In the genomic region with DNA sequence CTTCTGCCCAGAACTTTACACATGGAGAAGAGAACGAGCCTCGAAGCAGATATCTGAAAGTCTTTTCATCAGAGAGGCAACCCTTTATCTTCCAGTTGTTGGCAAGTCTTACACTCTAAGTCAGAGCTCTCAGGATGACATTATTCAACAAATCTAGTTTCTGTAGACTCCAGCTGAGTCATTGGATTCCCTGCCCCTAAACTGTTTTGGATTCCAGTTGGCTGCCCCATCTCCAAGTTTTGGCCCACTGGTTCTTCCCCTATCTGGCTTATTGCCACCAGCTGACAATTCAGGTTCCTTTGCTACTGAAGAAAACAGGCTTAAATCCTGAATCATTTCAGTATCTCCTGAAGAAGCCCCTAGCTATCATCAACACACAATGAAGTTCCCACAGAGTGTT, we compare ENCODE assay signal across 18 cellular contexts. TPM values are rescaled to one million over a fixed set of nuclear protein-coding genes. Genes with fewer than 3 reads are reported as not detected.
"Had no signal": no experiment of that assay in that cellular context is flagged by ENCODE, and none has a peak within 500 bp of the region (broad histone marks: within the 10 kb centered on the region; RNA-seq: fewer than 3 reads in every experiment).

No MANE protein-coding gene starts in this region.

- H3K27ac ChIP-seq: adrenal gland, colonic mucosa, right atrium auricular region, skin epidermis, transverse colon had no signal

- ATAC-seq: esophagus mucosa had no signal

- H3K9me3 ChIP-seq: adrenal gland, colonic mucosa, right atrium auricular region, transverse colon had no signal

- H3K4me1 Mint-ChIP-seq: activated B cell treated with CpG ODN at 0.5 μM for 24 hours, nephron had no signal

- H3K27ac Mint-ChIP-seq: activated B cell treated with CpG ODN at 0.5 μM for 24 hours; nephron; T-helper 1 cell treated with Interleukin-12 subunit alpha and Interleukin-12 subunit beta and Interleukin-4 antibody, amounts not matched to agents 30 μg/mL and 1 μg/mL, for 36 hours had no signal

- DNase-seq: activated B cell treated with CpG ODN at 0.5 μM for 24 hours; activated CD4-positive, alpha-beta T cell treated with anti-CD3 and anti-CD28 coated beads, Interleukin-2, amount 50 U/mL, for 1 hour; activated naive CD4-positive, alpha-beta T cell treated with anti-CD3 and anti-CD28 coated beads, Interleukin-2, amount 50 U/mL, for 16 hours; adrenal gland; central memory CD4-positive, alpha-beta T cell; colonic mucosa; foreskin melanocyte; kidney glomerular epithelial cell; stimulated activated CD4-positive, alpha-beta T cell treated with anti-CD3 and anti-CD28 coated beads, Interleukin-4, amount 100 ng/mL, for 24 hours; stimulated activated naive CD4-positive, alpha-beta T cell; transverse colon had no signal

- H3K36me3 ChIP-seq: colonic mucosa had no signal

- H3K27me3 Mint-ChIP-seq: activated B cell treated with CpG ODN at 0.5 μM for 24 hours had no signal

- H3K4me1 ChIP-seq: adrenal gland, colonic mucosa, right atrium auricular region had no signal

- H3K4me3 Mint-ChIP-seq: activated B cell treated with CpG ODN at 0.5 μM for 24 hours; nephron; T-helper 1 cell treated with Interleukin-12 subunit alpha and Interleukin-12 subunit beta and Interleukin-4 antibody, amounts not matched to agents 30 μg/mL and 1 μg/mL, for 36 hours had no signal

- H3K27me3 ChIP-seq: adrenal gland, colonic mucosa, right atrium auricular region, transverse colon had no signal

- H3K4me3 ChIP-seq: adrenal gland, colonic mucosa, right atrium auricular region, skin epidermis, transverse colon had no signal

- H3K9me3 Mint-ChIP-seq: activated B cell treated with CpG ODN at 0.5 μM for 24 hours; nephron; T-helper 1 cell treated with Interleukin-12 subunit alpha and Interleukin-12 subunit beta and Interleukin-4 antibody, amounts not matched to agents 30 μg/mL and 1 μg/mL, for 36 hours had no signal

RNA-seq across cellular contexts. Expression of gene MRGPRX3, which starts 40.6 kb away (rescaled TPM):
- total RNA-seq: activated B cell treated with CpG ODN at 0.5 μM for 24 hours, adrenal gland, colonic mucosa, liver, posterior vena cava, right atrium auricular region, transverse colon had no signal
- polyA plus RNA-seq: adrenal gland, liver had no signal
